23 cellular contexts compared by ENCODE assay signal in genomic region chr11:76592025-76592914, GRCh38.
DNase-seq lines count a peak whose midpoint lies in the region; ATAC-seq and TF ChIP-seq lines count a peak whose summit lies in the region.
"Had no signal": no experiment of that assay in that cellular context is flagged by ENCODE, and none has a peak within 500 bp of the region (broad histone marks: within the 10 kb centered on the region; RNA-seq: fewer than 3 reads in every experiment).

No MANE protein-coding gene starts in this region.

- no peaks in the 10 kb centered on the region for H3K27me3 Mint-ChIP-seq in Calu3 (ENCODE audit: unreplicated experiment)
- H3K27me3 Mint-ChIP-seq in nephron progenitor cell (ENCODE audit: low read depth, poor library complexity), result peaks cover 6% of the 10 kb centered on the region

- H3K36me3 ChIP-seq in PC-3 (ENCODE audit: low read depth, low read length), result no peaks in the 10 kb centered on the region
- H3K36me3 ChIP-seq: gastroesophageal sphincter, stomach, upper lobe of left lung had no signal

- no peak for TF ChIP-seq CTCF in Calu3 (IDR thresholded peaks at IDR 0.05; ENCODE audit: unreplicated experiment)
- TF ChIP-seq CTCF in PC-3 (conservative IDR thresholded peaks at IDR 0.05; ENCODE audit: low read depth, low read length), result no peak
- no peak for TF ChIP-seq CTCF in nephron progenitor cell (IDR thresholded peaks at IDR 0.05)

- no peaks in the 10 kb centered on the region for H3K9me2 ChIP-seq in PC-3 (replicated peaks; ENCODE audit: low read length)

- no peak overlapping the region for H3K4me2 ChIP-seq in PC-3 (ENCODE audit: low read length)

- H3K9me3 Mint-ChIP-seq in Calu3 (ENCODE audit: low read depth, unreplicated experiment), result no peaks in the 10 kb centered on the region
- peaks cover 6% of the 10 kb centered on the region for H3K9me3 Mint-ChIP-seq in nephron progenitor cell

- DNase-seq in NCI-H1417 (lab: John Stamatoyannopoulos, UW) (peak in 2 of 3 experiments; percentile 22 to 26), NCI-H1417 treated with DMSO at 0.1 percent for 48 hours (lab: John Stamatoyannopoulos, UW) (no peak), Calu3 (no peak), PC-3 (no peak), left colon (peak in 1 of 2 donors; percentile 64), UCSD-AML1 (lab: John Stamatoyannopoulos, UW; ENCODE audit: unreplicated experiment) (no peak), nephron progenitor cell (no peak), cerebellar nuclear complex (lab: John Stamatoyannopoulos, UW) (no peak)
- DNase-seq: activated CD4-positive, CD25-positive, alpha-beta regulatory T cell treated with anti-CD3 and anti-CD28 coated beads, Interleukin-2, amount 50 U/mL, for 72 hours; activated gamma-delta T cell treated with Interleukin-2 at 50 U/mL for 16 hours; amygdala; cortex of kidney; Karpas-422; NCI-H2029 treated with DMSO at 0.1 percent for 48 hours; NCI-H524 treated with DMSO at 0.1 percent for 48 hours; nucleus accumbens; retina; stimulated activated CD4-positive, alpha-beta T cell treated with anti-CD3 and anti-CD28 coated beads, Interleukin-12 subunit alpha, Interleukin-12 subunit beta, amount 100 ng/mL, for 4 hours; stomach; upper lobe of left lung had no signal

- no peak overlapping the region for H3K4me3 Mint-ChIP-seq in Calu3 (ENCODE audit: low read depth, unreplicated experiment)
- no peak overlapping the region for H3K4me3 Mint-ChIP-seq in nephron progenitor cell
- H3K4me3 Mint-ChIP-seq: endodermal cell had no signal

- CTCF ChIA-PET in Calu3 (lab: Charles Lee) (interaction anchor here (1.0 to 1.6 kb wide), 3 partner anchors 15 to 366 kb away, joined by 3 to 4 read pairs (median 3); no protein-coding TSS in a partner anchor), PC-3 (lab: Charles Lee) (no interaction called here)

- peaks cover 50% of the 10 kb centered on the region for H3K4me1 Mint-ChIP-seq in Calu3 (ENCODE audit: low read depth, unreplicated experiment)
- peaks cover 21% of the 10 kb centered on the region for H3K4me1 Mint-ChIP-seq in nephron progenitor cell
- H3K4me1 Mint-ChIP-seq: endodermal cell had no signal

- intact Hi-C loops in Calu3 (cut with micrococcal nuclease; ENCODE audit: unreplicated experiment) (no loop called here), PC-3 (cut with micrococcal nuclease) (no loop called here), left colon (cut with DNase I, micrococcal nuclease) (loop anchor here in 1 of 2 donors (10.0 kb wide), 1 partner anchor 93 kb away; no protein-coding TSS in a partner anchor)

- no peaks in the 10 kb centered on the region for H3F3A ChIP-seq in PC-3 (ENCODE audit: low read length, unreplicated experiment)

- H3K27ac ChIP-seq in PC-3 (ENCODE audit: low read length), result peak overlapping the region; percentile 28
- H3K27ac ChIP-seq: 22Rv1, gastroesophageal sphincter, stomach had no signal

- H3K36me3 Mint-ChIP-seq in Calu3 (ENCODE audit: insufficient read depth, unreplicated experiment), result no peaks in the 10 kb centered on the region
- H3K36me3 Mint-ChIP-seq in nephron progenitor cell (ENCODE audit: low read depth), result no peaks in the 10 kb centered on the region

- H3K9ac ChIP-seq in PC-3 (ENCODE audit: low read length), result peak overlapping the region; percentile 17; the same call in 1 of the 2 replicates

- H3K27ac Mint-ChIP-seq in Calu3 (ENCODE audit: unreplicated experiment) (peak overlapping the region; percentile 60), nephron progenitor cell (no peak overlapping the region)
- H3K27ac Mint-ChIP-seq: endodermal cell had no signal

- no peaks in the 10 kb centered on the region for H4K20me1 ChIP-seq in PC-3 (ENCODE audit: low read length)

- H3K4me3 ChIP-seq in PC-3 (ENCODE audit: low read length), result no peak overlapping the region
- H3K4me3 ChIP-seq: gastroesophageal sphincter, stomach, upper lobe of left lung had no signal

- H3K4me1 ChIP-seq in PC-3 (ENCODE audit: insufficient read depth, low read length), result peaks cover 10% of the 10 kb centered on the region; the same call in 1 of the 2 replicates

- no peaks in the 10 kb centered on the region for H3K27me3 ChIP-seq in PC-3 (ENCODE audit: low read length)
- H3K27me3 ChIP-seq: gastroesophageal sphincter, stomach, upper lobe of left lung had no signal

- no peaks in the 10 kb centered on the region for H3K79me2 ChIP-seq in PC-3 (ENCODE audit: low read length)

- ATAC-seq in PC-3, result no peak
- peak; percentile 57 for ATAC-seq in left colon
- ATAC-seq: gastroesophageal sphincter had no signal

- H2AFZ ChIP-seq in PC-3 (ENCODE audit: low read length), result no peak overlapping the region

- BruUV-seq in Calu3 (replicated peaks; lab: Mats Ljungman, UMichigan), result no TSS peak
- BruUV-seq in PC-3 (replicated peaks; lab: Mats Ljungman, UMichigan), result no TSS peak

- POLR2A ChIA-PET in PC-3 (lab: Charles Lee; ENCODE audit: unreplicated experiment), result no interaction called here

- H3K9me3 ChIP-seq in PC-3 (ENCODE audit: low read length), result no peaks in the 10 kb centered on the region
- H3K9me3 ChIP-seq: gastroesophageal sphincter, stomach, upper lobe of left lung had no signal

Comparison
In these comparisons a context has a peak if more than half of its experiments do, and no peak if none do; other contexts are left out.
1. DNase-seq: peak in NCI-H1417 (2 of 3); none in NCI-H1417 treated with DMSO at 0.1 percent for 48 hours (single experiment), Calu3 (single experiment), PC-3 (single experiment), UCSD-AML1 (single experiment), nephron progenitor cell (single experiment) and cerebellar nuclear complex (0 of 2).